ENCODE assay signal across 21 cellular contexts in the genomic region with DNA sequence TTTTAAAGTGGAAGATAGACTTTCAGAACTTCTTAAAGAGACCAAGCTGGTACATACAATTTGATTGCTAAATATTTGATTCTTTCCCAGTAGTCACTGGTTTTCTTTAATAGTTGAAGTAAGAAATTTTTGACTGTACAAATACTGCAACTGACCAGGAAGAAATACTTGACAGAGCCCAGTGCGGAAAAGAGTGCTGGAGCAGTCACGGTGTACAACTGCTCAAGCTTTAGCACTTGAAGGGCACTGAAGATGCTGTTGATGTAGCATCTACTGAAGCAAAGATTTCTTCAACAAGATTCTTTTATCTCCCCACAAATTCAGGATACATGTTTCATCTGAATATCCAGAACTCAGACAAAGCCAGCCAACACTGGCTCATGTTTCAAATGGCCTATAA. TPM values are rescaled to one million over a fixed set of nuclear protein-coding genes. Genes with fewer than 3 reads are reported as not detected.
"Had no signal": no experiment of that assay in that cellular context is flagged by ENCODE, and none has a peak within 500 bp of the region (broad histone marks: within the 10 kb centered on the region; RNA-seq: fewer than 3 reads in every experiment).

No MANE protein-coding gene starts in this region.

- H3K27ac ChIP-seq: adrenal gland, SK-N-MC had no signal

- ATAC-seq: activated CD8-positive, alpha-beta T cell treated with anti-CD3 and anti-CD28 coated beads for 36 hours; Right ventricle myocardium inferior had no signal

- H3K27me3 ChIP-seq: adrenal gland had no signal

- H3K9me3 ChIP-seq: adrenal gland had no signal

- DNase-seq: activated CD4-positive, alpha-beta T cell treated with anti-CD3 and anti-CD28 coated beads for 4 hours; activated CD8-positive, alpha-beta memory T cell treated with anti-CD3 and anti-CD28 coated beads, Interleukin-2, amount 50 U/mL, for 4 hours; activated gamma-delta T cell treated with Interleukin-2 at 50 U/mL for 16 hours; activated naive CD4-positive, alpha-beta T cell treated with anti-CD3 and anti-CD28 coated beads, Interleukin-2, amount 10 ng/mL, durations not matched to agents 7 days and 5 days; activated naive CD8-positive, alpha-beta T cell treated with anti-CD3 and anti-CD28 coated beads, Interleukin-2, amount 10 ng/mL, durations not matched to agents 7 days and 5 days; adrenal gland; anterior cingulate cortex; central memory CD4-positive, alpha-beta T cell; MG63; MV-4-11; NCI-H1092 treated with DMSO at 0.1 percent for 48 hours; NCI-H1417 treated with DMSO at 0.1 percent for 48 hours; NCI-H1694 treated with DMSO at 0.1 percent for 48 hours; NCI-H2029 treated with DMSO at 0.1 percent for 48 hours; NCI-H446; NCI-H524; T-helper 1 cell had no signal

- H3K4me1 ChIP-seq: adrenal gland had no signal

- H3K36me3 ChIP-seq: adrenal gland, MG63 had no signal

- H3K4me3 ChIP-seq: adrenal gland, MG63, SK-N-MC had no signal

RNA-seq across cellular contexts. Expression of a gene that starts 41.5 kb away (rescaled TPM):
- total RNA-seq: chondrocyte, Right ventricle myocardium inferior had no signal
